In the genomic region with DNA sequence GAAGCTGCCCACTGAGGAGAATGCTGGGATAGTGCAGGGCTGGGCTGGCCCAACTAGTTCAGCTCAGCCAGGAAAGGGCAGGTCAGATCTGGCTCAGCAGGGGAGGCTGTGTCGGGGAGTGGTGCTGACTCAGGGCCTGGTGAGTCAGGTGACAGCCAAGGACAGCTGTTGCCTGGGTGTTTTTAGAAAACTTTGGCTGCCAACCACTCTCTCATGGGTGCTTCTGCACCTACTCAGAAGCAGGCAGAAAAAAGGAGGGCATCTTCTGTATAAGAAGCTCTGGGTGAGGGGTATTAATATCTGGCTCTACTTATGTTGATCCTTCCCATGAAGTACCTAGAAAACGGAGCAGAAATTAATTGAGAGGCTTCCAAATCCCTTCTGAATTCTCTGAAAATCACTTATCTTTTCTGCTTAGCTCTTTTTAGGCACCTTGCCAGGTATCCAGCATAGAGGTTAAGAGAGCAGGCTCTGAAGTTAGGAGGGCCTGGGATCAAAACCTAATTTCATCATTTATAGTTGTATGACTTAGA, we compare ENCODE assay signal across 8 cellular contexts. TPM values are rescaled to one million over a fixed set of nuclear protein-coding genes. Genes with fewer than 3 reads are reported as not detected.
A peak's percentile ranks its signal among the peaks of the same experiment; 100 is the strongest.
DNase-seq lines count a peak whose midpoint lies in the region; ATAC-seq and TF ChIP-seq lines count a peak whose summit lies in the region.

No MANE protein-coding gene starts in this region.

- no peak overlapping the region for H3K27ac Mint-ChIP-seq in activated naive CD8-positive, alpha-beta T cell treated with anti-CD3 and anti-CD28 coated beads, Interleukin-2, amount 10 ng/mL, durations not matched to agents 7 days and 5 days

- ATAC-seq in activated naive CD8-positive, alpha-beta T cell treated with anti-CD3 and anti-CD28 coated beads, Interleukin-2, amount 10 ng/mL, durations not matched to agents 7 days and 5 days (ENCODE audit: low read depth) = peak; percentile 52
- ATAC-seq in GM18867 (IDR thresholded peaks at IDR 0.05; ENCODE audit: unreplicated experiment) = no peak

- peak; percentile 10 for DNase-seq in activated CD4-positive, alpha-beta T cell treated with anti-CD3 and anti-CD28 coated beads for 24 hours (ENCODE audit: low read depth in 2 of 2)
- no peak for DNase-seq in activated CD4-positive, alpha-beta T cell treated with anti-CD3 and anti-CD28 coated beads, Interleukin-2, amount 50 U/mL, for 1 hour
- DNase-seq in NCI-H2196 (lab: John Stamatoyannopoulos, UW; ENCODE audit: unreplicated experiment) (peak; percentile 81), right atrium auricular region (ENCODE audit: low spot score) (peak; percentile 79), skeletal muscle cell (ENCODE audit: low read depth) (peak; percentile 73), SK-N-DZ (ENCODE audit: low spot score) (no peak)
- no peak for DNase-seq in activated naive CD8-positive, alpha-beta T cell treated with anti-CD3 and anti-CD28 coated beads, Interleukin-2, amount 10 ng/mL, durations not matched to agents 7 days and 5 days

- peaks cover 3% of the 10 kb centered on the region for H3K4me1 Mint-ChIP-seq in activated naive CD8-positive, alpha-beta T cell treated with anti-CD3 and anti-CD28 coated beads, Interleukin-2, amount 10 ng/mL, durations not matched to agents 7 days and 5 days

- no peak for TF ChIP-seq CTCF in right atrium auricular region (IDR thresholded peaks at IDR 0.05)

- H3K9me3 ChIP-seq in right atrium auricular region = no peaks in the 10 kb centered on the region

- no peak overlapping the region for H3K4me3 Mint-ChIP-seq in activated naive CD8-positive, alpha-beta T cell treated with anti-CD3 and anti-CD28 coated beads, Interleukin-2, amount 10 ng/mL, durations not matched to agents 7 days and 5 days

- no peaks in the 10 kb centered on the region for H3K36me3 ChIP-seq in right atrium auricular region

- H3K27ac ChIP-seq in right atrium auricular region = peak overlapping the region; percentile 63 to 71

- H3K9me3 Mint-ChIP-seq in activated naive CD8-positive, alpha-beta T cell treated with anti-CD3 and anti-CD28 coated beads, Interleukin-2, amount 10 ng/mL, durations not matched to agents 7 days and 5 days = no peaks in the 10 kb centered on the region

- no peaks in the 10 kb centered on the region for H3K36me3 Mint-ChIP-seq in activated naive CD8-positive, alpha-beta T cell treated with anti-CD3 and anti-CD28 coated beads, Interleukin-2, amount 10 ng/mL, durations not matched to agents 7 days and 5 days

- POLR2A ChIA-PET in activated naive CD8-positive, alpha-beta T cell treated with anti-CD3 and anti-CD28 coated beads, Interleukin-2, amount 10 ng/mL, durations not matched to agents 7 days and 5 days (lab: Charles Lee) = no interaction called here

- H3K4me1 ChIP-seq in right atrium auricular region = peaks cover 0 to 17% of the 10 kb centered on the region in 2 donors

- H3K4me3 ChIP-seq in right atrium auricular region (no peak overlapping the region), skeletal muscle cell (ENCODE audit: low read depth, low read length) (no peak overlapping the region)

- peaks cover 9% of the 10 kb centered on the region for H3K27me3 Mint-ChIP-seq in activated naive CD8-positive, alpha-beta T cell treated with anti-CD3 and anti-CD28 coated beads, Interleukin-2, amount 10 ng/mL, durations not matched to agents 7 days and 5 days

- H3K27me3 ChIP-seq in right atrium auricular region = no peaks in the 10 kb centered on the region

RNA-seq across cellular contexts. Expression of gene RAB10, which starts 15.6 kb away (rescaled TPM):
- total RNA-seq in activated naive CD8-positive, alpha-beta T cell treated with anti-CD3 and anti-CD28 coated beads, Interleukin-2, amount 10 ng/mL, durations not matched to agents 7 days and 5 days = 10 to 100 TPM; 88.0 to 89.7 TPM
- 10 to 100 TPM; 70.9 to 86.7 TPM for total RNA-seq in right atrium auricular region
- polyA plus RNA-seq in SK-N-DZ (2014; cell fraction: cytosol; rRNA removed) = 62.8 and 89.0 TPM in 2 replicates
- polyA plus RNA-seq in SK-N-DZ (2014; cell fraction: nucleus; rRNA removed) = 24.8 and 32.8 TPM in 2 replicates

RNA-seq across cellular contexts. Expression of gene KIF3C, which starts 36.0 kb away (rescaled TPM):
- 10 to 100 TPM; 11.6 to 12.8 TPM for total RNA-seq in activated naive CD8-positive, alpha-beta T cell treated with anti-CD3 and anti-CD28 coated beads, Interleukin-2, amount 10 ng/mL, durations not matched to agents 7 days and 5 days
- 1 to 10 TPM; 3.3 to 3.5 TPM for total RNA-seq in right atrium auricular region
- 12.0 and 16.5 TPM in 2 replicates for polyA plus RNA-seq in SK-N-DZ (2014; cell fraction: cytosol; rRNA removed)
- polyA plus RNA-seq in SK-N-DZ (2014; cell fraction: nucleus; rRNA removed) = 6.2 and 7.4 TPM in 2 replicates

Comparison
In these comparisons a context has a peak if more than half of its experiments do, and no peak if none do; other contexts are left out.
1. DNase-seq: peak in activated CD4-positive, alpha-beta T cell treated with anti-CD3 and anti-CD28 coated beads for 24 hours (2 of 2), NCI-H2196 (single experiment), right atrium auricular region (single experiment) and skeletal muscle cell (single experiment); none in activated CD4-positive, alpha-beta T cell treated with anti-CD3 and anti-CD28 coated beads, Interleukin-2, amount 50 U/mL, for 1 hour (single experiment), activated naive CD8-positive, alpha-beta T cell treated with anti-CD3 and anti-CD28 coated beads, Interleukin-2, amount 10 ng/mL, durations not matched to agents 7 days and 5 days (single experiment) and SK-N-DZ (single experiment).